In the genomic region with DNA sequence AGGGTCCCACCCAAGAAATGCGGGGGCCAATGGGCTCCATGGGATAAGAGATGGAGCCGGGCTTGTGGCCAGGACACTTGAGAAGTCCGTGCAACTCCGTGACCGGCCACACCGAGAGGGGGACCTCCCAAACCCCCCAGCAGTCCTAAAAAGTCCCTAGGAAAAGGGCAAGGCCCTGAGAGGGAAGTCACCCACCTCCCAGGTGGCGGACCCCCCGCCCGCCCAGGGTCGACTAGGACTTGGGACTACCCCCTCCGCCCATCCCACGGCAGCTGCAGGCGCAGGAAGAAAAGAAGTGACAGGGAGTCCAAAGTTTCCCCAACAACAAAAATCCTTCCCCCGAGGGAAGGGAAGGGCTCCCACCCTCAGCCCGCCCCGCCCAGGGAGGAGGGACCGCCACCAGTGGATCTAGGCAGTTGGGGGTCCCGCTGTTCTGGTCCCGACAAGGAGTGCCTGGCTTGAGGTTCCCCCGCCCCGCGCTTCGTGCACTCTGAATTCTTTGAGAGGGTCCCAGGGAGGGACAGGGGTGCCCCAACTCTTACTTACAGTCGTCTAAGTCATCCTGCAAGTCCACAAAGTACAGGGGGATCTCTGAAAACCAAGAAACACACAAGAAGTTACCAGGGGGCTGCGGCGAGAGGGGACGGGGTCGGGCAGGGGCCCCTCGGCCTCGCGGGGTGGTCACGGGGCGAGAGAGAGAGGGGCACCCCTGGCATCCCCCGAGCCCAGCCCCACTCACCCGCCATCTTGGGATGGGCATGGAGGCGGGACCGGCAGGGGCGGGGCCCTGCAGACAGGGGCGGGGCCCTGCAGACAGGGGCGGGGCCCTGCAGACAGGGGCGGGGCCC, we compare ENCODE assay signal across 8 cellular contexts. TPM values are rescaled to one million over a fixed set of nuclear protein-coding genes. Genes with fewer than 3 reads are reported as not detected.
DNase-seq lines count a peak whose midpoint lies in the region; ATAC-seq and TF ChIP-seq lines count a peak whose summit lies in the region.

No MANE protein-coding gene starts in this region.

- WGBS in body of pancreas, 2 donors = 19 to 37% methylated on average over 19 to 24 of the region's 41 CpGs

- intact Hi-C loops in body of pancreas (cut with DNase I) = no loop called here

- ATAC-seq in GM18868 (IDR thresholded peaks at IDR 0.05; ENCODE audit: unreplicated experiment) = peak; percentile 51
- ATAC-seq in HG03097 (IDR thresholded peaks at IDR 0.05; ENCODE audit: low FRiP score, unreplicated experiment) = peak; percentile 41
- ATAC-seq in SK-N-SH treated with all-trans-retinoic acid at 6 μM for 48 hours = peak; percentile 87
- ATAC-seq in body of pancreas = peak; percentile 74

- DNase-seq in AG08396 (ENCODE audit: low spot score) (peak; percentile 87), body of pancreas (peak in 3 of 4 donors; percentile 23 to 67 (median 44)), SKM-1 treated with dmso at 0.1 percent for 144 hours (lab: John Stamatoyannopoulos, UW; ENCODE audit: unreplicated experiment) (no peak)

- no peaks in the 10 kb centered on the region for H3K9me3 ChIP-seq in body of pancreas
- no peaks in the 10 kb centered on the region for H3K9me3 ChIP-seq in iPS-18a (ENCODE audit: control insufficient read depth, low read depth, low read length)
- H3K9me3 ChIP-seq in skeletal muscle satellite cell (replicated peaks; ENCODE audit: low read length) = no peaks in the 10 kb centered on the region

- H3K27me3 ChIP-seq in body of pancreas (no peaks in the 10 kb centered on the region), iPS-18a (ENCODE audit: control insufficient read depth, insufficient read depth, low read length) (no peaks in the 10 kb centered on the region), skeletal muscle satellite cell (ENCODE audit: control insufficient read depth, insufficient read depth, low read length) (no peaks in the 10 kb centered on the region)

- peak overlapping the region; percentile 57 for H3K4me3 ChIP-seq in body of pancreas
- peak overlapping the region; percentile 88 for H3K4me3 ChIP-seq in iPS-18a (ENCODE audit: low read length)
- H3K4me3 ChIP-seq in skeletal muscle satellite cell (ENCODE audit: low read length) = peak overlapping the region; percentile 80

- H3K9ac ChIP-seq in iPS-18a (ENCODE audit: low read length) (peak overlapping the region; percentile 61), skeletal muscle satellite cell (ENCODE audit: low read depth, low read length) (peak overlapping the region; percentile 87)

- H3K36me3 ChIP-seq in body of pancreas (replicated peaks in 1 of 2; ENCODE audit: insufficient read depth in 1 of 2, low read depth in 2 of 2) (no peaks in the 10 kb centered on the region), iPS-18a (ENCODE audit: control insufficient read depth, low read depth, low read length) (peaks cover 15% of the 10 kb centered on the region), skeletal muscle satellite cell (ENCODE audit: insufficient read depth, low read length) (peaks cover 17% of the 10 kb centered on the region)

- peak overlapping the region; percentile 93 for H3K4me2 ChIP-seq in skeletal muscle satellite cell (ENCODE audit: low read length)

- TF ChIP-seq CTCF in body of pancreas (IDR thresholded peaks at IDR 0.05) = no peak

- H3K4me1 ChIP-seq in body of pancreas = peaks cover 21% of the 10 kb centered on the region
- H3K4me1 ChIP-seq in iPS-18a (ENCODE audit: control insufficient read depth, low read depth, low read length) = peaks cover 4% of the 10 kb centered on the region
- H3K4me1 ChIP-seq in skeletal muscle satellite cell (ENCODE audit: control insufficient read depth, insufficient read depth, low read length) = peaks cover 26% of the 10 kb centered on the region

- TF ChIP-seq POLR2A in body of pancreas (IDR thresholded peaks at IDR 0.05) = peak in 2 of 3 donors; percentile 37 to 49

- H3K27ac ChIP-seq in body of pancreas (peak overlapping the region in 2 of 4 donors; percentile 54 to 65), iPS-18a (ENCODE audit: low read length) (no peak overlapping the region)

TF ChIP-seq in SK-N-SH treated with all-trans-retinoic acid at 6 μM for 48 hours, 23 proteins besides CTCF, POLR2A, EP300 and RAD21 (continues in another document):
- TF ChIP-seq ARNTL (CRISPR knock-in tag; IDR thresholded peaks at IDR 0.05; ENCODE audit: borderline replicate concordance, low read depth) (no peak), TOX (CRISPR knock-in tag; IDR thresholded peaks at IDR 0.05; ENCODE audit: borderline replicate concordance) (no peak), OSR1 (CRISPR knock-in tag; IDR thresholded peaks at IDR 0.05) (no peak), SNAI2 (CRISPR knock-in tag; IDR thresholded peaks at IDR 0.05) (no peak), PPARA (CRISPR knock-in tag; IDR thresholded peaks at IDR 0.05; ENCODE audit: borderline replicate concordance) (no peak), GLIS3 (CRISPR knock-in tag; IDR thresholded peaks at IDR 0.05) (no peak), ZNF565 (CRISPR knock-in tag; conservative IDR thresholded peaks at IDR 0.05; ENCODE audit: low read depth) (no peak), ISL1 (CRISPR knock-in tag; IDR thresholded peaks at IDR 0.05) (no peak), CREB5 (CRISPR knock-in tag; IDR thresholded peaks at IDR 0.05; ENCODE audit: low read depth) (no peak), ZNF70 (CRISPR knock-in tag; IDR thresholded peaks at IDR 0.05) (no peak), ZFP30 (CRISPR knock-in tag; IDR thresholded peaks at IDR 0.05) (no peak), PATZ1 (CRISPR knock-in tag; IDR thresholded peaks at IDR 0.05; ENCODE audit: borderline replicate concordance) (no peak), TSHZ2 (CRISPR knock-in tag; IDR thresholded peaks at IDR 0.05) (no peak), ESRRG (CRISPR knock-in tag; IDR thresholded peaks at IDR 0.05) (no peak), ZC3H10 (CRISPR knock-in tag; IDR thresholded peaks at IDR 0.05) (no peak)
- TF ChIP-seq, protein P1, sequence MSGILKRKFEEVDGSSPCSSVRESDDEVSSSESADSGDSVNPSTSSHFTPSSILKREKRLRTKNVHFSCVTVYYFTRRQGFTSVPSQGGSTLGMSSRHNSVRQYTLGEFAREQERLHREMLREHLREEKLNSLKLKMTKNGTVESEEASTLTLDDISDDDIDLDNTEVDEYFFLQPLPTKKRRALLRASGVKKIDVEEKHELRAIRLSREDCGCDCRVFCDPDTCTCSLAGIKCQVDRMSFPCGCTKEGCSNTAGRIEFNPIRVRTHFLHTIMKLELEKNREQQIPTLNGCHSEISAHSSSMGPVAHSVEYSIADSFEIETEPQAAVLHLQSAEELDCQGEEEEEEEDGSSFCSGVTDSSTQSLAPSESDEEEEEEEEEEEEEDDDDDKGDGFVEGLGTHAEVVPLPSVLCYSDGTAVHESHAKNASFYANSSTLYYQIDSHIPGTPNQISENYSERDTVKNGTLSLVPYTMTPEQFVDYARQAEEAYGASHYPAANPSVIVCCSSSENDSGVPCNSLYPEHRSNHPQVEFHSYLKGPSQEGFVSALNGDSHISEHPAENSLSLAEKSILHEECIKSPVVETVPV (CRISPR knock-in tag; IDR thresholded peaks at IDR 0.05) = no peak

RNA-seq across cellular contexts. Expression of gene RAB22A, which starts 0.6 kb away (rescaled TPM):
- 1 to 10 TPM; 6.3 to 9.1 TPM for total RNA-seq in body of pancreas
- 13.2 and 15.1 TPM in 2 replicates for total RNA-seq in skeletal muscle satellite cell (2012; rRNA removed)
